36 cellular contexts compared by ENCODE assay signal in genomic region chr4:73396993-73397972, GRCh38. TPM values are rescaled to one million over a fixed set of nuclear protein-coding genes. Genes with fewer than 3 reads are reported as not detected.
"Had no signal": no experiment of that assay in that cellular context is flagged by ENCODE, and none has a peak within 500 bp of the region (broad histone marks: within the 10 kb centered on the region; RNA-seq: fewer than 3 reads in every experiment).

No MANE protein-coding gene starts in this region.

- H3K27me3 Mint-ChIP-seq: activated CD4-positive, alpha-beta memory T cell treated with anti-CD3 and anti-CD28 coated beads, Interleukin-2, amount 10 ng/mL, durations not matched to agents 7 days and 5 days; activated naive CD4-positive, alpha-beta T cell treated with anti-CD3 and anti-CD28 coated beads, Interleukin-2, amount 10 ng/mL, durations not matched to agents 7 days and 5 days; activated naive CD8-positive, alpha-beta T cell treated with anti-CD3 and anti-CD28 coated beads, Interleukin-2, amount 10 ng/mL, durations not matched to agents 7 days and 5 days; brain; dendritic cell treated with granulocyte-macrophage colony-stimulating factor and Interleukin-4, amounts not matched to agents 40 ng/mL and 50 ng/mL, for 4 days had no signal

- H3K4me3 Mint-ChIP-seq: activated B cell treated with CpG ODN at 0.5 μM for 24 hours; activated CD4-positive, alpha-beta memory T cell treated with anti-CD3 and anti-CD28 coated beads, Interleukin-2, amount 10 ng/mL, durations not matched to agents 7 days and 5 days; activated CD4-positive, alpha-beta T cell treated with anti-CD3 and anti-CD28 coated beads, Interleukin-2, amount 10 ng/mL, durations not matched to agents 24 days and 14 days; activated naive CD4-positive, alpha-beta T cell treated with anti-CD3 and anti-CD28 coated beads, Interleukin-2, amount 10 ng/mL, durations not matched to agents 7 days and 5 days; activated naive CD8-positive, alpha-beta T cell treated with anti-CD3 and anti-CD28 coated beads, Interleukin-2, amount 10 ng/mL, durations not matched to agents 7 days and 5 days; activated T-cell treated with anti-CD3 and anti-CD28 coated beads, Interleukin-2, amount 50 U/mL, for 24 hours; activated T-cell treated with anti-CD3 and anti-CD28 coated beads, Interleukin-2, amount 50 U/mL, for 72 hours; brain; dendritic cell treated with granulocyte-macrophage colony-stimulating factor and Interleukin-4, amounts not matched to agents 40 ng/mL and 50 ng/mL, for 4 days; effector memory CD8-positive, alpha-beta T cell; T-cell; T-helper 1 cell treated with Interleukin-12 subunit alpha and Interleukin-12 subunit beta and Interleukin-4 antibody, amounts not matched to agents 30 μg/mL and 1 μg/mL, for 36 hours; T-helper 2 cell treated with Interferon-gamma antibody and Interleukin-4, amounts not matched to agents 5 μg/mL and 100 μg/mL, for 36 hours had no signal

- H3K9me3 ChIP-seq: ascending aorta, breast epithelium, colonic mucosa, esophagus muscularis mucosa, gastrocnemius medialis had no signal

- H3K4me1 ChIP-seq: ascending aorta, breast epithelium, colonic mucosa, esophagus muscularis mucosa, foreskin keratinocyte, gastrocnemius medialis had no signal

- DNase-seq: activated B cell treated with CpG ODN at 0.5 μM for 24 hours; activated CD4-positive, alpha-beta memory T cell treated with anti-CD3 and anti-CD28 coated beads, Interleukin-2, amount 10 ng/mL, durations not matched to agents 7 days and 5 days; activated CD4-positive, alpha-beta T cell treated with anti-CD3 and anti-CD28 coated beads, Interleukin-2, amount 10 ng/mL, durations not matched to agents 24 days and 14 days; activated CD4-positive, alpha-beta T cell treated with anti-CD3 and anti-CD28 coated beads, Interleukin-2, amount 50 U/mL, for 4 hours; activated CD8-positive, alpha-beta memory T cell treated with anti-CD3 and anti-CD28 coated beads, Interleukin-2, amount 50 U/mL, for 48 hours; activated gamma-delta T cell; activated naive CD4-positive, alpha-beta T cell; activated naive CD4-positive, alpha-beta T cell treated with anti-CD3 and anti-CD28 coated beads, Interleukin-2, amount 10 ng/mL, durations not matched to agents 7 days and 5 days; activated naive CD8-positive, alpha-beta T cell treated with anti-CD3 and anti-CD28 coated beads, Interleukin-2, amount 10 ng/mL, durations not matched to agents 7 days and 5 days; activated T-cell treated with anti-CD3 and anti-CD28 coated beads for 4 hours; activated T-cell treated with anti-CD3 and anti-CD28 coated beads, Interleukin-2, amount 50 U/mL, for 24 hours; activated T-cell treated with anti-CD3 and anti-CD28 coated beads, Interleukin-2, amount 50 U/mL, for 72 hours; central memory CD4-positive, alpha-beta T cell; cerebellar nuclear complex; colonic mucosa; dorsolateral prefrontal cortex; effector CD4-positive, alpha-beta T cell; effector memory CD8-positive, alpha-beta T cell; erythroblast; gastrocnemius medialis; glutamatergic neuron; SW 1271; T-cell; T1000; WERI-Rb-1 had no signal

- H3K9me3 Mint-ChIP-seq: activated B cell treated with CpG ODN at 0.5 μM for 24 hours; activated CD4-positive, alpha-beta memory T cell treated with anti-CD3 and anti-CD28 coated beads, Interleukin-2, amount 10 ng/mL, durations not matched to agents 7 days and 5 days; activated CD4-positive, alpha-beta T cell treated with anti-CD3 and anti-CD28 coated beads, Interleukin-2, amount 10 ng/mL, durations not matched to agents 24 days and 14 days; activated naive CD4-positive, alpha-beta T cell treated with anti-CD3 and anti-CD28 coated beads, Interleukin-2, amount 10 ng/mL, durations not matched to agents 7 days and 5 days; activated naive CD4-positive, alpha-beta T cell treated with anti-CD3 and anti-CD28 coated beads, Interleukin-2, amount 50 U/mL, for 72 hours; activated naive CD8-positive, alpha-beta T cell treated with anti-CD3 and anti-CD28 coated beads, Interleukin-2, amount 10 ng/mL, durations not matched to agents 7 days and 5 days; activated T-cell treated with anti-CD3 and anti-CD28 coated beads, Interleukin-2, amount 50 U/mL, for 24 hours; activated T-cell treated with anti-CD3 and anti-CD28 coated beads, Interleukin-2, amount 50 U/mL, for 72 hours; brain; dendritic cell treated with granulocyte-macrophage colony-stimulating factor and Interleukin-4, amounts not matched to agents 40 ng/mL and 50 ng/mL, for 4 days; effector memory CD8-positive, alpha-beta T cell; T-cell; T-helper 1 cell treated with Interleukin-12 subunit alpha and Interleukin-12 subunit beta and Interleukin-4 antibody, amounts not matched to agents 30 μg/mL and 1 μg/mL, for 36 hours; T-helper 2 cell treated with Interferon-gamma antibody and Interleukin-4, amounts not matched to agents 5 μg/mL and 100 μg/mL, for 36 hours had no signal

- ATAC-seq: activated CD4-positive, CD25-positive, alpha-beta regulatory T cell treated with anti-CD3 and anti-CD28 coated beads, Interleukin-2, amount 50 U/mL, for 24 hours; activated naive CD4-positive, alpha-beta T cell treated with anti-CD3 and anti-CD28 coated beads, Interleukin-2, amount 50 U/mL, for 72 hours; activated T-cell treated with anti-CD3 and anti-CD28 coated beads, Interleukin-2, amount 50 U/mL, for 72 hours; effector memory CD8-positive, alpha-beta T cell; foreskin keratinocyte; gastrocnemius medialis; T-cell had no signal

- H3K27ac Mint-ChIP-seq: activated B cell treated with CpG ODN at 0.5 μM for 24 hours; activated CD4-positive, alpha-beta memory T cell treated with anti-CD3 and anti-CD28 coated beads, Interleukin-2, amount 10 ng/mL, durations not matched to agents 7 days and 5 days; activated CD4-positive, alpha-beta T cell treated with anti-CD3 and anti-CD28 coated beads, Interleukin-2, amount 10 ng/mL, durations not matched to agents 24 days and 14 days; activated naive CD4-positive, alpha-beta T cell treated with anti-CD3 and anti-CD28 coated beads, Interleukin-2, amount 10 ng/mL, durations not matched to agents 7 days and 5 days; activated naive CD4-positive, alpha-beta T cell treated with anti-CD3 and anti-CD28 coated beads, Interleukin-2, amount 50 U/mL, for 72 hours; activated naive CD8-positive, alpha-beta T cell treated with anti-CD3 and anti-CD28 coated beads, Interleukin-2, amount 10 ng/mL, durations not matched to agents 7 days and 5 days; activated T-cell treated with anti-CD3 and anti-CD28 coated beads, Interleukin-2, amount 50 U/mL, for 24 hours; activated T-cell treated with anti-CD3 and anti-CD28 coated beads, Interleukin-2, amount 50 U/mL, for 72 hours; brain; dendritic cell treated with granulocyte-macrophage colony-stimulating factor and Interleukin-4, amounts not matched to agents 40 ng/mL and 50 ng/mL, for 4 days; effector memory CD8-positive, alpha-beta T cell; T-cell; T-helper 1 cell treated with Interleukin-12 subunit alpha and Interleukin-12 subunit beta and Interleukin-4 antibody, amounts not matched to agents 30 μg/mL and 1 μg/mL, for 36 hours; T-helper 2 cell treated with Interferon-gamma antibody and Interleukin-4, amounts not matched to agents 5 μg/mL and 100 μg/mL, for 36 hours had no signal

- H3K4me3 ChIP-seq: ascending aorta, breast epithelium, cardiac muscle cell, colonic mucosa, dorsolateral prefrontal cortex, esophagus muscularis mucosa, gastrocnemius medialis had no signal

- H3K4me1 Mint-ChIP-seq: activated B cell treated with CpG ODN at 0.5 μM for 24 hours; activated CD4-positive, alpha-beta memory T cell treated with anti-CD3 and anti-CD28 coated beads, Interleukin-2, amount 10 ng/mL, durations not matched to agents 7 days and 5 days; activated CD4-positive, alpha-beta T cell treated with anti-CD3 and anti-CD28 coated beads, Interleukin-2, amount 10 ng/mL, durations not matched to agents 24 days and 14 days; activated naive CD4-positive, alpha-beta T cell treated with anti-CD3 and anti-CD28 coated beads, Interleukin-2, amount 10 ng/mL, durations not matched to agents 7 days and 5 days; activated naive CD8-positive, alpha-beta T cell treated with anti-CD3 and anti-CD28 coated beads, Interleukin-2, amount 10 ng/mL, durations not matched to agents 7 days and 5 days; brain; T-cell had no signal

- H3K27ac ChIP-seq: ascending aorta, breast epithelium, cardiac muscle cell, colonic mucosa, dorsolateral prefrontal cortex, esophagus muscularis mucosa, foreskin keratinocyte, gastrocnemius medialis, WERI-Rb-1 had no signal

- H3K36me3 ChIP-seq: ascending aorta, breast epithelium, cardiac muscle cell, colonic mucosa, esophagus muscularis mucosa, gastrocnemius medialis, WERI-Rb-1 had no signal

- H3K36me3 Mint-ChIP-seq: activated naive CD4-positive, alpha-beta T cell treated with anti-CD3 and anti-CD28 coated beads, Interleukin-2, amount 10 ng/mL, durations not matched to agents 7 days and 5 days; activated naive CD4-positive, alpha-beta T cell treated with anti-CD3 and anti-CD28 coated beads, Interleukin-2, amount 50 U/mL, for 72 hours; activated naive CD8-positive, alpha-beta T cell treated with anti-CD3 and anti-CD28 coated beads, Interleukin-2, amount 10 ng/mL, durations not matched to agents 7 days and 5 days; brain; T-cell had no signal

- H3K27me3 ChIP-seq: ascending aorta, breast epithelium, cardiac muscle cell, colonic mucosa, dorsolateral prefrontal cortex, esophagus muscularis mucosa, foreskin keratinocyte, gastrocnemius medialis had no signal

RNA-seq across cellular contexts. Expression of gene ALB, which starts 6.8 kb away (rescaled TPM):
- total RNA-seq: activated B cell treated with CpG ODN at 0.5 μM for 24 hours; activated CD4-positive, alpha-beta memory T cell treated with anti-CD3 and anti-CD28 coated beads, Interleukin-2, amount 10 ng/mL, durations not matched to agents 7 days and 5 days; activated CD4-positive, alpha-beta T cell treated with anti-CD3 and anti-CD28 coated beads, Interleukin-2, amount 10 ng/mL, durations not matched to agents 24 days and 14 days; activated naive CD4-positive, alpha-beta T cell treated with anti-CD3 and anti-CD28 coated beads, Interleukin-2, amount 50 U/mL, for 72 hours; activated naive CD8-positive, alpha-beta T cell treated with anti-CD3 and anti-CD28 coated beads, Interleukin-2, amount 10 ng/mL, durations not matched to agents 7 days and 5 days; foreskin keratinocyte had no signal
- polyA plus RNA-seq: foreskin keratinocyte had no signal

RNA-seq across cellular contexts. Expression of gene AFP, which starts 38.7 kb away (rescaled TPM):
- total RNA-seq: activated B cell treated with CpG ODN at 0.5 μM for 24 hours; activated CD4-positive, alpha-beta memory T cell treated with anti-CD3 and anti-CD28 coated beads, Interleukin-2, amount 10 ng/mL, durations not matched to agents 7 days and 5 days; activated CD4-positive, alpha-beta T cell treated with anti-CD3 and anti-CD28 coated beads, Interleukin-2, amount 10 ng/mL, durations not matched to agents 24 days and 14 days; activated naive CD4-positive, alpha-beta T cell treated with anti-CD3 and anti-CD28 coated beads, Interleukin-2, amount 50 U/mL, for 72 hours; activated naive CD8-positive, alpha-beta T cell treated with anti-CD3 and anti-CD28 coated beads, Interleukin-2, amount 10 ng/mL, durations not matched to agents 7 days and 5 days; activated T-cell treated with anti-CD3 and anti-CD28 coated beads, Interleukin-2, amount 50 U/mL, for 72 hours; ascending aorta; esophagus muscularis mucosa; gastrocnemius medialis had no signal
